ENCODE assay signal across 1 cellular context in genomic region chr20:17939622-17940446, GRCh38.
TF ChIP-seq lines count a peak whose summit lies in the region.

No MANE protein-coding gene starts in this region.

TF ChIP-seq in HepG2, 621 proteins besides CTCF, POLR2A, EP300 and RAD21 (continued from another document and continues in another):
- TF ChIP-seq, protein P1, sequence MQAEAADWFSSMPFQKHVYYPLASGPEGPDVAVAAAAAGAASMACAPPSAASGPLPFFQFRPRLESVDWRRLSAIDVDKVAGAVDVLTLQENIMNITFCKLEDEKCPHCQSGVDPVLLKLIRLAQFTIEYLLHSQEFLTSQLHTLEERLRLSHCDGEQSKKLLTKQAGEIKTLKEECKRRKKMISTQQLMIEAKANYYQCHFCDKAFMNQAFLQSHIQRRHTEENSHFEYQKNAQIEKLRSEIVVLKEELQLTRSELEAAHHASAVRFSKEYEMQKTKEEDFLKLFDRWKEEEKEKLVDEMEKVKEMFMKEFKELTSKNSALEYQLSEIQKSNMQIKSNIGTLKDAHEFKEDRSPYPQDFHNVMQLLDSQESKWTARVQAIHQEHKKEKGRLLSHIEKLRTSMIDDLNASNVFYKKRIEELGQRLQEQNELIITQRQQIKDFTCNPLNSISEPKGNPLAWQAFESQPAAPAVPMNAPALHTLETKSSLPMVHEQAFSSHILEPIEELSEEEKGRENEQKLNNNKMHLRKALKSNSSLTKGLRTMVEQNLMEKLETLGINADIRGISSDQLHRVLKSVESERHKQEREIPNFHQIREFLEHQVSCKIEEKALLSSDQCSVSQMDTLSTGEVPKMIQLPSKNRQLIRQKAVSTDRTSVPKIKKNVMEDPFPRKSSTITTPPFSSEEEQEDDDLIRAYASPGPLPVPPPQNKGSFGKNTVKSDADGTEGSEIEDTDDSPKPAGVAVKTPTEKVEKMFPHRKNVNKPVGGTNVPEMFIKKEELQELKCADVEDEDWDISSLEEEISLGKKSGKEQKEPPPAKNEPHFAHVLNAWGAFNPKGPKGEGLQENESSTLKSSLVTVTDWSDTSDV (CRISPR knock-in tag; IDR thresholded peaks at IDR 0.05), result peak; percentile 64; the same call in 1 of the 2 replicates
- TF ChIP-seq SNAPC2 (CRISPR knock-in tag; IDR thresholded peaks at IDR 0.05) (no peak), ZNF3 (CRISPR knock-in tag; IDR thresholded peaks at IDR 0.05) (no peak), ZNF33A (CRISPR knock-in tag; IDR thresholded peaks at IDR 0.05; ENCODE audit: borderline replicate concordance) (no peak), ZNF674 (CRISPR knock-in tag; IDR thresholded peaks at IDR 0.05; ENCODE audit: low read depth) (no peak), POLR2AphosphoS2 (IDR thresholded peaks at IDR 0.05; ENCODE audit: low read depth, low read length) (no peak; the same call in 1 of the 2 replicates), ZNF747 (CRISPR knock-in tag; IDR thresholded peaks at IDR 0.05; ENCODE audit: borderline replicate concordance) (no peak), POLR2AphosphoS5 (IDR thresholded peaks at IDR 0.05; ENCODE audit: low read depth, low read length) (peak; percentile 67), EZH2 (conservative IDR thresholded peaks at IDR 0.05; ENCODE audit: low read depth, low read length) (no peak), ZNF101 (CRISPR knock-in tag; IDR thresholded peaks at IDR 0.05; ENCODE audit: borderline replicate concordance, low read depth) (no peak), ZNF879 (CRISPR knock-in tag; IDR thresholded peaks at IDR 0.05) (no peak), SNAI1 (CRISPR knock-in tag; IDR thresholded peaks at IDR 0.05; ENCODE audit: borderline replicate concordance) (0 out of 2 replicates have a peak, but pooled peaks have one; percentile 15), ZNF337 (CRISPR knock-in tag; IDR thresholded peaks at IDR 0.05; ENCODE audit: borderline replicate concordance, low read depth) (no peak), CREM (IDR thresholded peaks at IDR 0.05) (no peak; the same call in 1 of the 2 replicates), CREM (CRISPR knock-in tag; IDR thresholded peaks at IDR 0.05) (no peak), BORCS8-MEF2B (CRISPR knock-in tag; IDR thresholded peaks at IDR 0.05) (no peak; the same call in 1 of the 2 replicates), ZNF24 (IDR thresholded peaks at IDR 0.05) (no peak), IKZF5 (CRISPR knock-in tag; IDR thresholded peaks at IDR 0.05) (0 out of 2 replicates have a peak, but pooled peaks have one; percentile 4), TBX2 (CRISPR knock-in tag; IDR thresholded peaks at IDR 0.05; ENCODE audit: borderline replicate concordance) (peak; percentile 31; the same call in 1 of the 2 replicates), SIX1 (CRISPR knock-in tag; IDR thresholded peaks at IDR 0.05; ENCODE audit: borderline replicate concordance) (no peak), RBM39 (IDR thresholded peaks at IDR 0.05; ENCODE audit: low read depth, low read length, poor library complexity, severe bottlenecking) (peak; percentile 0), KDM1A (CRISPR knock-in tag; IDR thresholded peaks at IDR 0.05) (no peak), HDAC6 (IDR thresholded peaks at IDR 0.05; ENCODE audit: low read depth, low read length) (no peak), IRX3 (CRISPR knock-in tag; IDR thresholded peaks at IDR 0.05; ENCODE audit: borderline replicate concordance, low read depth) (no peak; the same call in 1 of the 2 replicates), ZNF12 (CRISPR knock-in tag; IDR thresholded peaks at IDR 0.05) (no peak), TEAD2 (CRISPR knock-in tag; IDR thresholded peaks at IDR 0.05) (no peak), MTA1 (CRISPR knock-in tag; IDR thresholded peaks at IDR 0.05; ENCODE audit: borderline replicate concordance) (no peak), ZNF775 (CRISPR knock-in tag; IDR thresholded peaks at IDR 0.05; ENCODE audit: borderline replicate concordance) (no peak), ZNF343 (CRISPR knock-in tag; IDR thresholded peaks at IDR 0.05) (0 out of 2 replicates have a peak, but pooled peaks have one; percentile 1), ZSCAN31 (CRISPR knock-in tag; IDR thresholded peaks at IDR 0.05; ENCODE audit: low read depth) (no peak), ZNF687 (CRISPR knock-in tag; IDR thresholded peaks at IDR 0.05) (no peak), SIX4 (CRISPR knock-in tag; IDR thresholded peaks at IDR 0.05) (no peak), ZSCAN9 (CRISPR knock-in tag; IDR thresholded peaks at IDR 0.05; ENCODE audit: borderline replicate concordance) (0 out of 2 replicates have a peak, but pooled peaks have one; percentile 17), TOPORS (CRISPR knock-in tag; IDR thresholded peaks at IDR 0.05) (peak; percentile 10; the same call in 1 of the 2 replicates), ZEB1 (IDR thresholded peaks at IDR 0.05; ENCODE audit: insufficient replicate concordance, low read depth) (peak; percentile 7), MAFG (CRISPR knock-in tag; IDR thresholded peaks at IDR 0.05) (no peak), GPN1 (CRISPR knock-in tag; IDR thresholded peaks at IDR 0.05; ENCODE audit: borderline replicate concordance) (no peak), ZNF784 (CRISPR knock-in tag; IDR thresholded peaks at IDR 0.05; ENCODE audit: borderline replicate concordance) (no peak; the same call in 1 of the 2 replicates), ZNF367 (CRISPR knock-in tag; IDR thresholded peaks at IDR 0.05; ENCODE audit: borderline replicate concordance) (no peak), NR2F6 (IDR thresholded peaks at IDR 0.05) (no peak), NR2F6 (CRISPR knock-in tag; IDR thresholded peaks at IDR 0.05) (no peak), BHLHE40 (IDR thresholded peaks at IDR 0.05; ENCODE audit: low read length) (no peak), IKZF4 (CRISPR knock-in tag; IDR thresholded peaks at IDR 0.05; ENCODE audit: borderline replicate concordance, low read depth, not compliant biosample characterization) (no peak), ZNF496 (CRISPR knock-in tag; IDR thresholded peaks at IDR 0.05; ENCODE audit: insufficient replicate concordance) (no peak), HDAC1 (CRISPR knock-in tag; IDR thresholded peaks at IDR 0.05) (0 out of 2 replicates have a peak, but pooled peaks have one; percentile 24), NFATC3 (CRISPR knock-in tag; IDR thresholded peaks at IDR 0.05) (0 out of 2 replicates have a peak, but pooled peaks have one; percentile 81), ZNF224 (CRISPR knock-in tag; IDR thresholded peaks at IDR 0.05) (no peak), PHF20 (CRISPR knock-in tag; IDR thresholded peaks at IDR 0.05) (no peak), ZFP36L2 (CRISPR knock-in tag; IDR thresholded peaks at IDR 0.05) (no peak), ZNF629 (CRISPR knock-in tag; conservative IDR thresholded peaks at IDR 0.05) (no peak), SMAD1 (CRISPR knock-in tag; IDR thresholded peaks at IDR 0.05; ENCODE audit: borderline replicate concordance, low read depth) (no peak), FOXA1 (IDR thresholded peaks at IDR 0.05) (no peak), FOXA1 (CRISPR knock-in tag; IDR thresholded peaks at IDR 0.05) (no peak), ZNF180 (CRISPR knock-in tag; IDR thresholded peaks at IDR 0.05; ENCODE audit: borderline replicate concordance, low read depth) (no peak), BRF2 (CRISPR knock-in tag; IDR thresholded peaks at IDR 0.05) (no peak; the same call in 1 of the 2 replicates), ZNF788 (CRISPR knock-in tag; IDR thresholded peaks at IDR 0.05; ENCODE audit: borderline replicate concordance) (no peak), ZNF205 (CRISPR knock-in tag; IDR thresholded peaks at IDR 0.05) (peak; percentile 62; the same call in 1 of the 2 replicates), GTF3A (CRISPR knock-in tag; conservative IDR thresholded peaks at IDR 0.05) (no peak), PCBP2 (optimal IDR thresholded peaks at IDR 0.05; ENCODE audit: low read depth, low read length, poor library complexity, severe bottlenecking) (no peak), ZNF136 (CRISPR knock-in tag; IDR thresholded peaks at IDR 0.05; ENCODE audit: low read depth) (no peak), ZBTB3 (CRISPR knock-in tag; IDR thresholded peaks at IDR 0.05; ENCODE audit: borderline replicate concordance, low read depth) (no peak)
- TF ChIP-seq, protein P2, sequence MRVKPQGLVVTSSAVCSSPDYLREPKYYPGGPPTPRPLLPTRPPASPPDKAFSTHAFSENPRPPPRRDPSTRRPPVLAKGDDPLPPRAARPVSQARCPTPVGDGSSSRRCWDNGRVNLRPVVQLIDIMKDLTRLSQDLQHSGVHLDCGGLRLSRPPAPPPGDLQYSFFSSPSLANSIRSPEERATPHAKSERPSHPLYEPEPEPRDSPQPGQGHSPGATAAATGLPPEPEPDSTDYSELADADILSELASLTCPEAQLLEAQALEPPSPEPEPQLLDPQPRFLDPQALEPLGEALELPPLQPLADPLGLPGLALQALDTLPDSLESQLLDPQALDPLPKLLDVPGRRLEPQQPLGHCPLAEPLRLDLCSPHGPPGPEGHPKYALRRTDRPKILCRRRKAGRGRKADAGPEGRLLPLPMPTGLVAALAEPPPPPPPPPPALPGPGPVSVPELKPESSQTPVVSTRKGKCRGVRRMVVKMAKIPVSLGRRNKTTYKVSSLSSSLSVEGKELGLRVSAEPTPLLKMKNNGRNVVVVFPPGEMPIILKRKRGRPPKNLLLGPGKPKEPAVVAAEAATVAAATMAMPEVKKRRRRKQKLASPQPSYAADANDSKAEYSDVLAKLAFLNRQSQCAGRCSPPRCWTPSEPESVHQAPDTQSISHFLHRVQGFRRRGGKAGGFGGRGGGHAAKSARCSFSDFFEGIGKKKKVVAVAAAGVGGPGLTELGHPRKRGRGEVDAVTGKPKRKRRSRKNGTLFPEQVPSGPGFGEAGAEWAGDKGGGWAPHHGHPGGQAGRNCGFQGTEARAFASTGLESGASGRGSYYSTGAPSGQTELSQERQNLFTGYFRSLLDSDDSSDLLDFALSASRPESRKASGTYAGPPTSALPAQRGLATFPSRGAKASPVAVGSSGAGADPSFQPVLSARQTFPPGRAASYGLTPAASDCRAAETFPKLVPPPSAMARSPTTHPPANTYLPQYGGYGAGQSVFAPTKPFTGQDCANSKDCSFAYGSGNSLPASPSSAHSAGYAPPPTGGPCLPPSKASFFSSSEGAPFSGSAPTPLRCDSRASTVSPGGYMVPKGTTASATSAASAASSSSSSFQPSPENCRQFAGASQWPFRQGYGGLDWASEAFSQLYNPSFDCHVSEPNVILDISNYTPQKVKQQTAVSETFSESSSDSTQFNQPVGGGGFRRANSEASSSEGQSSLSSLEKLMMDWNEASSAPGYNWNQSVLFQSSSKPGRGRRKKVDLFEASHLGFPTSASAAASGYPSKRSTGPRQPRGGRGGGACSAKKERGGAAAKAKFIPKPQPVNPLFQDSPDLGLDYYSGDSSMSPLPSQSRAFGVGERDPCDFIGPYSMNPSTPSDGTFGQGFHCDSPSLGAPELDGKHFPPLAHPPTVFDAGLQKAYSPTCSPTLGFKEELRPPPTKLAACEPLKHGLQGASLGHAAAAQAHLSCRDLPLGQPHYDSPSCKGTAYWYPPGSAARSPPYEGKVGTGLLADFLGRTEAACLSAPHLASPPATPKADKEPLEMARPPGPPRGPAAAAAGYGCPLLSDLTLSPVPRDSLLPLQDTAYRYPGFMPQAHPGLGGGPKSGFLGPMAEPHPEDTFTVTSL (CRISPR knock-in tag; IDR thresholded peaks at IDR 0.05; ENCODE audit: borderline replicate concordance), result no peak
